9 cellular contexts compared by ENCODE assay signal in the genomic region with DNA sequence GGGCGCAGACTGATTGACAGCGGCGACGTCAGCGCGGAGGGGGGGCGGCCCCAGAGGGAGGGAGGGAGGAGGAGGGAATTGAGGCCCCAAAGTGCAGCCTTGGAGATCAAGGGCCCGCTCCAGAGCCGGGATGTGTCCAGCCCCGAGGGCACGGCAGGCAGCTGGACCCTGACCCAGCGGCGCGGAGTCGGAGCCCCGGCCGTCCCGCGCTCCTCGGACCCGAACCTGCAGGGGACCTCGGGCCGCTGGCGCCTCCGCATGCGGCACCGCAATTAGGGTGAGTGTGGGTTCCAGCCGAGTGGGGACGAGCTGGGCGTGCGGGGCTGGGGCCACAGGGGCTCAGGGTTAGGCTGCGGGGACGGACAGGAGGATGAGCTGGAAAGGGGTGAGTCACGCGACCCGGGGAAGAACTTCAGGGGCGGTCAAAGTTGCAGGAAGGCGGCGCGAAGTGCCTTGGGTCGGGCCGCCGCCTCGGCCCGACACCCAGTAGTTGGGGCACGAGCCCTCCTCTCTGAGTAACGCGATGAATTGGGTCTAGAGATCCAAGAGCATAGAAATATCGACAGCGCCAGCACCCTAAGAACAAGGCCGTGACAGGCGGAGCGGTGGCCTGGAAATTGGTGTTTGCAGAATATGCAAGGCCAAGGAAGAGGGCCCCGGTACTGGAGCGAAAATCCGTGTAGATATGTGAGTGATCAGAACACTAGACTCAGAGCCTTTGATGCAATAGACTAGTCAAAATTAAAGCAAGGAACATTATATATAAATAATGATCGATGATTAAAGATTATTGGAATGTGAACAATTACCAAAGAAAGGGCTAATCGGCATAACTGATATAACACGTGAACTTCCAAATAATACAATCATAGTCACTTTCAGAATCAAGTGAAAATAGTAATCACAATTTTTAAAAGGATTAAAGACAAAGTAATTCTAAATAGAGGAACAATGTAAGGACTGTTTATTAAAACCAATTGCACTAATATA. TPM values are rescaled to one million over a fixed set of nuclear protein-coding genes. Genes with fewer than 3 reads are reported as not detected.
DNase-seq lines count a peak whose midpoint lies in the region; ATAC-seq and TF ChIP-seq lines count a peak whose summit lies in the region.
"Had no signal": no experiment of that assay in that cellular context is flagged by ENCODE, and none has a peak within 500 bp of the region (broad histone marks: within the 10 kb centered on the region; RNA-seq: fewer than 3 reads in every experiment).

Gene TBX4, plus strand, starts transcription at position 122 of the 990 bp plus-strand sequence. CDS start 4,069 bp downstream, outside the sequence.

- peak within 1 kb of the TSS; percentile 29 for H3K4me3 ChIP-seq in BJ (ENCODE audit: low read depth, low read length)
- H3K4me3 ChIP-seq in foreskin fibroblast (ENCODE audit: low read depth in 1 of 2, low read length in 2 of 2) = peak within 1 kb of the TSS; percentile 42 to 79
- H3K4me3 ChIP-seq in trophoblast cell (ENCODE audit: low read depth, low read length) = peak within 1 kb of the TSS; percentile 2

- no peak within 1 kb of the TSS for H3K23ac ChIP-seq in trophoblast cell (ENCODE audit: low read length)

- no peak within 1 kb of the TSS for H4K12ac ChIP-seq in trophoblast cell (ENCODE audit: low read depth, low read length)

- H3K4ac ChIP-seq in trophoblast cell (ENCODE audit: low read depth, low read length) = no peak within 1 kb of the TSS

- no peak for ATAC-seq in HG03354 (IDR thresholded peaks at IDR 0.05; ENCODE audit: poor library complexity, severe bottlenecking, unreplicated experiment)

- no peak within 1 kb of the TSS for H3K18ac ChIP-seq in trophoblast cell (ENCODE audit: low read length)

- H2BK5ac ChIP-seq in trophoblast cell (ENCODE audit: low read depth, low read length, poor library complexity) = no peak within 1 kb of the TSS

- no peak within 1 kb of the TSS for H3K27ac ChIP-seq in trophoblast cell (ENCODE audit: low read depth, low read length)

- H4K91ac ChIP-seq in trophoblast cell (ENCODE audit: low read depth, low read length) = peak within 1 kb of the TSS; percentile 9

- H3K36me3 ChIP-seq in BJ (ENCODE audit: control insufficient read depth, insufficient read depth, low read length) (no peaks in the 10 kb centered on the region), trophoblast cell (ENCODE audit: control insufficient read depth in 1 of 2, insufficient read depth in 2 of 2, low read length in 2 of 2) (no peaks in the 10 kb centered on the region)

- no CpG with 5 or more reads among the region's 59 CpGs for WGBS in trophoblast cell (ENCODE audit: extremely low coverage, insufficient coverage, insufficient read length)

- peaks cover 4% of the 10 kb centered on the region for H3K36me3 Mint-ChIP-seq in IgD-negative memory B cell

- H4K8ac ChIP-seq in trophoblast cell (ENCODE audit: low read depth, low read length) = peak within 1 kb of the TSS; percentile 24

- peaks cover 9 to 25% (median 13%) of the 10 kb centered on the region in 3 donors for H3K4me1 Mint-ChIP-seq in IgD-negative memory B cell

- no peak within 1 kb of the TSS for H2AK5ac ChIP-seq in trophoblast cell (ENCODE audit: low read length)

- peaks cover 8% of the 10 kb centered on the region for H3K9me3 ChIP-seq in trophoblast cell (ENCODE audit: insufficient read depth, low read depth, low read length)

- peaks cover 58% of the 10 kb centered on the region for H3K27me3 Mint-ChIP-seq in IgD-negative memory B cell

- peaks cover 2% of the 10 kb centered on the region for H3K79me2 ChIP-seq in trophoblast cell (ENCODE audit: control insufficient read depth, insufficient read depth, low read length, poor library complexity)

- H3K4me1 ChIP-seq in trophoblast cell (ENCODE audit: control insufficient read depth in 1 of 2, insufficient read depth in 2 of 2, low read length in 2 of 2) = peaks cover 9 to 17% of the 10 kb centered on the region in 2 experiments

- CTCF ChIA-PET in BJ (lab: Yijun Ruan, JAX) = no interaction called here

- H3K4me3 Mint-ChIP-seq in IgD-negative memory B cell = peak within 1 kb of the TSS; percentile 12 to 89 (median 42)

- peak within 1 kb of the TSS in 2 of 3 donors; percentile 59 to 82 for H3K27ac Mint-ChIP-seq in IgD-negative memory B cell

- peak within 1 kb of the TSS; percentile 31 for H3K14ac ChIP-seq in trophoblast cell (ENCODE audit: low read length)

- no peak for DNase-seq in BJ (ENCODE audit: low read depth)
- DNase-seq in foreskin fibroblast = peak in 1 of 2 donors; percentile 84
- DNase-seq in trophoblast cell = peak in 1 of 2 donors; percentile 15
- DNase-seq in HCEC 1CT = no peak
- no peak for DNase-seq in cerebellar cortex (ENCODE audit: low spot score)
- DNase-seq in DMS79 (lab: John Stamatoyannopoulos, UW) = no peak
- DNase-seq: substantia nigra had no signal

- H3K9me3 Mint-ChIP-seq in IgD-negative memory B cell = peaks cover 0 to 5% (median 2%) of the 10 kb centered on the region in 3 donors

- peak within 1 kb of the TSS; percentile 56 for H3K4me2 ChIP-seq in trophoblast cell (ENCODE audit: low read length)

- H3K79me1 ChIP-seq in trophoblast cell (ENCODE audit: low read length) = no peaks in the 10 kb centered on the region

- H2BK12ac ChIP-seq in trophoblast cell (ENCODE audit: low read length) = no peak within 1 kb of the TSS

- H3K27me3 ChIP-seq in BJ (ENCODE audit: control insufficient read depth, insufficient read depth, low read length) = peaks cover 43% of the 10 kb centered on the region
- peaks cover 66% of the 10 kb centered on the region for H3K27me3 ChIP-seq in trophoblast cell (ENCODE audit: insufficient read depth, low read length)

- peak within 1 kb of the TSS; percentile 59 for H2AFZ ChIP-seq in trophoblast cell (ENCODE audit: insufficient read depth, low read length, poor library complexity)

- no peak for TF ChIP-seq CTCF in BJ (IDR thresholded peaks at IDR 0.05; ENCODE audit: insufficient read depth, low read depth, low read length)
- TF ChIP-seq CTCF in foreskin fibroblast (IDR thresholded peaks at IDR 0.05; ENCODE audit: low read depth, low read length) = no peak

- POLR2A ChIA-PET in BJ (lab: Charles Lee) = interaction anchor here (0.6 kb wide), 1 partner anchor 22 kb away, joined by 3 read pairs; no protein-coding TSS in a partner anchor

- peak within 1 kb of the TSS; percentile 19 for H2BK120ac ChIP-seq in trophoblast cell (ENCODE audit: insufficient read depth, low read length, poor library complexity)

- H3K9ac ChIP-seq in trophoblast cell (ENCODE audit: low read length) = no peak within 1 kb of the TSS

RNA-seq across cellular contexts. Expression of gene TBX4, which starts in this region (rescaled TPM):
- 2.8 and 3.7 TPM in 2 replicates for polyA plus RNA-seq in BJ (2011; rRNA removed)
- 2.3 and 2.4 TPM in 2 replicates for polyA minus RNA-seq in BJ (2011; rRNA and poly(A)+ RNA removed)
- polyA plus RNA-seq in IgD-negative memory B cell = not detected
- 0.93 and 0.97 TPM in 2 replicates for polyA plus RNA-seq in trophoblast cell (2013)

Comparison
In these comparisons a context has a peak if more than half of its experiments do, and no peak if none do; other contexts are left out.
1. H3K4me3 ChIP-seq: peak in every context shown above with its lines; median percentile 60 in foreskin fibroblast; 29 in BJ; 2 in trophoblast cell.